ENCODE assay signal across 22 cellular contexts in the genomic region with DNA sequence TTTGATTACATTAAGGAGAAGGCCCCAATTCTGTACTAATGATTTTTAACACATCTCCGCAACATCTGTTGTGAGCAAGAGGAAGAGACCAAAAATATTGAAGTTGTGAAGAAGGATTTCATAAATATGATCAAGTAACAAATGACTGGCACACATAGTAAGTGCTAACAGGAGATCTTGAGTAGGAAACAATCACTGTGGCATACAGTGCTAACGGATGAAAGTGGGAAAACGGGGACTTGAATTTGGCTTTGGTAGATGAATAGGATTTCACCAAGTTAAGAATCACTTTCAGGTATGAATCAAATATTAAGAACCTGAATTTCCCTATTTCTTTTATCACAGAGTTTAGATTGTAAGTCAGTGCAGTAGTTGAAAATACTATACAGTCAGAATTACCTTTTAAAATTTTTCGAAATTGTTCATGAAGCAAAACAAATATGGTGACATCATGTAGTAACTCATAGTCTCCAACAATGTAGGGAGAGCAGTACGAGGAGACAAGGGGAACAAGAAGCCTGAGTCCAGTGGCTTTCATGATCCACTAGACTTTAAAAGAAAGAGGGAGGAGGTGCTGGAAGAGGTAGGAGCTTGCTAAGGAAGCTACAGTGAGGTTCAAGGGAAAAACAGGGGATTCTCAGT. TPM values are rescaled to one million over a fixed set of nuclear protein-coding genes. Genes with fewer than 3 reads are reported as not detected.
DNase-seq lines count a peak whose midpoint lies in the region; TF ChIP-seq lines count a peak whose summit lies in the region.
"Had no signal": no experiment of that assay in that cellular context is flagged by ENCODE, and none has a peak within 500 bp of the region (broad histone marks: within the 10 kb centered on the region; RNA-seq: fewer than 3 reads in every experiment).

No MANE protein-coding gene starts in this region.

- no peak overlapping the region for H2AFZ ChIP-seq in hepatocyte

- DNase-seq in activated CD4-positive, alpha-beta T cell treated with anti-CD3 and anti-CD28 coated beads, Interleukin-2, amount 10 ng/mL, durations not matched to agents 24 days and 14 days, result no peak
- no peak for DNase-seq in activated CD4-positive, alpha-beta T cell treated with anti-CD3 and anti-CD28 coated beads for 4 hours
- DNase-seq in CD14-positive monocyte (ENCODE audit: low spot score) (no peak), immature natural killer cell (no peak), hepatocyte (ENCODE audit: low spot score) (no peak), SW480 (ENCODE audit: low spot score) (no peak), germinal center (ENCODE audit: low spot score) (no peak)
- DNase-seq: 8988T; activated CD4-positive, alpha-beta T cell treated with anti-CD3 and anti-CD28 coated beads, Interleukin-2, amount 50 U/mL, for 1 hour; activated naive CD8-positive, alpha-beta T cell treated with anti-CD3 and anti-CD28 coated beads, Interleukin-2, amount 10 ng/mL, durations not matched to agents 7 days and 5 days; kidney; lower lobe of right lung; NCI-H1105 treated with DMSO at 0.1 percent for 48 hours; NCI-H2081 treated with DMSO at 0.1 percent for 48 hours; NK-92 treated with Interleukin-12 subunit alpha and Interleukin-12 subunit beta, amount 100 ng/mL, for 24 hours; right cardiac atrium; upper lobe of right lung had no signal

- WGBS in hepatocyte (ENCODE audit: low lambda C conversion rate, missing lambda C conversion rate), result 77% methylated on average over 5 of the region's 5 CpGs

- no peaks in the 10 kb centered on the region for H3K9me3 Mint-ChIP-seq in activated CD4-positive, alpha-beta T cell treated with anti-CD3 and anti-CD28 coated beads, Interleukin-2, amount 10 ng/mL, durations not matched to agents 24 days and 14 days
- no peaks in the 10 kb centered on the region for H3K9me3 Mint-ChIP-seq in CD14-positive monocyte
- H3K9me3 Mint-ChIP-seq in IgD-negative memory B cell, result no peaks in the 10 kb centered on the region
- H3K9me3 Mint-ChIP-seq in immature natural killer cell, result no peaks in the 10 kb centered on the region
- H3K9me3 Mint-ChIP-seq: activated naive CD8-positive, alpha-beta T cell treated with anti-CD3 and anti-CD28 coated beads, Interleukin-2, amount 10 ng/mL, durations not matched to agents 7 days and 5 days; T-helper 1 cell treated with Interleukin-12 subunit alpha and Interleukin-12 subunit beta and Interleukin-4 antibody, amounts not matched to agents 30 μg/mL and 1 μg/mL, for 36 hours had no signal

- H3K27me3 ChIP-seq in hepatocyte, result no peaks in the 10 kb centered on the region
- H3K27me3 ChIP-seq: gastroesophageal sphincter, SJSA1, upper lobe of right lung had no signal

- peaks cover 35% of the 10 kb centered on the region for H3K36me3 Mint-ChIP-seq in activated CD4-positive, alpha-beta T cell treated with anti-CD3 and anti-CD28 coated beads, Interleukin-2, amount 10 ng/mL, durations not matched to agents 24 days and 14 days (ENCODE audit: low read depth)
- peaks cover 53 to 63% of the 10 kb centered on the region in 2 donors for H3K36me3 Mint-ChIP-seq in CD14-positive monocyte
- peaks cover 8% of the 10 kb centered on the region for H3K36me3 Mint-ChIP-seq in IgD-negative memory B cell
- peaks cover 0 to 29% (median 15%) of the 10 kb centered on the region in 3 donors for H3K36me3 Mint-ChIP-seq in immature natural killer cell

- no peaks in the 10 kb centered on the region for H3K9me3 ChIP-seq in hepatocyte (ENCODE audit: low read depth)
- H3K9me3 ChIP-seq: gastroesophageal sphincter, lower lobe of right lung, SJSA1, upper lobe of right lung had no signal

- no peaks in the 10 kb centered on the region for H3K4me1 ChIP-seq in hepatocyte (ENCODE audit: insufficient read depth)
- H3K4me1 ChIP-seq: lower lobe of right lung, SJSA1, upper lobe of right lung had no signal

- H3K79me2 ChIP-seq in hepatocyte, result peaks cover 26% of the 10 kb centered on the region

- intact Hi-C loops in activated CD4-positive, alpha-beta T cell treated with anti-CD3 and anti-CD28 coated beads, Interleukin-2, amount 10 ng/mL, durations not matched to agents 24 days and 14 days (cut with micrococcal nuclease), result no loop called here
- intact Hi-C loops in CD14-positive monocyte (cut with micrococcal nuclease), result no loop called here

- H3K4me2 ChIP-seq in hepatocyte, result no peak overlapping the region

- H4K20me1 ChIP-seq in hepatocyte (ENCODE audit: insufficient read depth, poor library complexity, severe bottlenecking), result peaks cover 5% of the 10 kb centered on the region

- H3K9me2 ChIP-seq in hepatocyte (replicated peaks; ENCODE audit: insufficient read depth), result no peaks in the 10 kb centered on the region

- TF ChIP-seq CTCF in CD14-positive monocyte (IDR thresholded peaks at IDR 0.05), result no peak
- TF ChIP-seq CTCF in hepatocyte (IDR thresholded peaks at IDR 0.05; ENCODE audit: poor library complexity), result no peak

- no peak overlapping the region for H3K4me3 ChIP-seq in hepatocyte
- H3K4me3 ChIP-seq: gastroesophageal sphincter, lower lobe of right lung, SJSA1, upper lobe of right lung had no signal

- no peaks in the 10 kb centered on the region for H3K27me3 Mint-ChIP-seq in activated CD4-positive, alpha-beta T cell treated with anti-CD3 and anti-CD28 coated beads, Interleukin-2, amount 10 ng/mL, durations not matched to agents 24 days and 14 days
- H3K27me3 Mint-ChIP-seq in CD14-positive monocyte (ENCODE audit: low read depth in 3 of 3) (no peaks in the 10 kb centered on the region), IgD-negative memory B cell (no peaks in the 10 kb centered on the region), immature natural killer cell (ENCODE audit: low read depth in 3 of 3) (no peaks in the 10 kb centered on the region)
- H3K27me3 Mint-ChIP-seq: activated naive CD8-positive, alpha-beta T cell treated with anti-CD3 and anti-CD28 coated beads, Interleukin-2, amount 10 ng/mL, durations not matched to agents 7 days and 5 days had no signal

- peaks cover 20% of the 10 kb centered on the region for H3K4me1 Mint-ChIP-seq in activated CD4-positive, alpha-beta T cell treated with anti-CD3 and anti-CD28 coated beads, Interleukin-2, amount 10 ng/mL, durations not matched to agents 24 days and 14 days
- H3K4me1 Mint-ChIP-seq in CD14-positive monocyte (peaks cover 8% of the 10 kb centered on the region), IgD-negative memory B cell (peaks cover 10 to 17% (median 14%) of the 10 kb centered on the region in 3 donors), immature natural killer cell (peaks cover 36 to 64% of the 10 kb centered on the region in 2 donors)

- peaks cover 4% of the 10 kb centered on the region for H3K36me3 ChIP-seq in hepatocyte (replicated peaks; ENCODE audit: insufficient read depth, low read depth)

- H3K4me3 Mint-ChIP-seq in activated CD4-positive, alpha-beta T cell treated with anti-CD3 and anti-CD28 coated beads, Interleukin-2, amount 10 ng/mL, durations not matched to agents 24 days and 14 days, result no peak overlapping the region
- H3K4me3 Mint-ChIP-seq in CD14-positive monocyte (no peak overlapping the region), IgD-negative memory B cell (no peak overlapping the region), immature natural killer cell (no peak overlapping the region)
- H3K4me3 Mint-ChIP-seq: activated naive CD8-positive, alpha-beta T cell treated with anti-CD3 and anti-CD28 coated beads, Interleukin-2, amount 10 ng/mL, durations not matched to agents 7 days and 5 days; T-helper 1 cell treated with Interleukin-12 subunit alpha and Interleukin-12 subunit beta and Interleukin-4 antibody, amounts not matched to agents 30 μg/mL and 1 μg/mL, for 36 hours had no signal

- peak overlapping the region; percentile 29 for H3K27ac Mint-ChIP-seq in activated CD4-positive, alpha-beta T cell treated with anti-CD3 and anti-CD28 coated beads, Interleukin-2, amount 10 ng/mL, durations not matched to agents 24 days and 14 days
- H3K27ac Mint-ChIP-seq in CD14-positive monocyte (peak overlapping the region in 4 of 7 donors; percentile 33 to 78 (median 53)), IgD-negative memory B cell (peak overlapping the region in 2 of 3 donors; percentile 64 to 68), immature natural killer cell (peak overlapping the region in 5 of 6 donors; percentile 2 to 66 (median 54))
- H3K27ac Mint-ChIP-seq: activated naive CD8-positive, alpha-beta T cell treated with anti-CD3 and anti-CD28 coated beads, Interleukin-2, amount 10 ng/mL, durations not matched to agents 7 days and 5 days had no signal

- no peak overlapping the region for H3K27ac ChIP-seq in hepatocyte
- H3K27ac ChIP-seq: gastroesophageal sphincter, HL-60, lower lobe of right lung, SJSA1, upper lobe of right lung had no signal

RNA-seq across cellular contexts. Expression of gene CWC22, which starts 16.3 kb away (rescaled TPM):
- 30.0 and 30.2 TPM in 2 replicates for total RNA-seq in activated CD4-positive, alpha-beta T cell treated with anti-CD3 and anti-CD28 coated beads, Interleukin-2, amount 10 ng/mL, durations not matched to agents 24 days and 14 days
- polyA plus RNA-seq in CD14-positive monocyte (10 to 100 TPM in 1 of 2 donors, 1 to 10 TPM in 1; 9.5 to 14.9 TPM), IgD-negative memory B cell (25.8 TPM), immature natural killer cell (10 to 100 TPM; 15.2 to 28.3 (median 21.1) TPM), hepatocyte (14.6 and 15.7 TPM in 2 replicates)
- total RNA-seq in hepatocyte, result 17.6 and 19.3 TPM in 2 replicates
